Comparison of ENCODE assay signal across 9 cellular contexts in the genomic region with DNA sequence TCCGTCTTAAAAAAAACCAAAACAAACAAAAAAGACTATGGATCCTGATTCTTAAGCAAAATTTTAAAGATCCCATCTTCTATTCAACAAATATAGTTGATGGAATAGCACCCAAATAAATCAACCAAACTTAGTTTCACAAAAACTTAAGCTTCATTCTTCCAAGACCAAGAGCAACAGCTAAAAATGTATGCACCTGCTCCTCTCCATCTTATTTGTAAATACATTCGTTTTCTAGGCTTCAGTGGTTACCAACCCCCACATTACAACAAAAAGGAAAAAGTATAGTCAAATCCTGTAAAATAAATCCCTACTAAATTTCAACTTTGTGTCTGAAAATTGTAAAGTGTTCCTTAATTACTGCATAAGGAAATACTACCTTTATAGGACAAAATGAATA. TPM values are rescaled to one million over a fixed set of nuclear protein-coding genes. Genes with fewer than 3 reads are reported as not detected.
A peak's percentile ranks its signal among the peaks of the same experiment; 100 is the strongest.
DNase-seq lines count a peak whose midpoint lies in the region; ATAC-seq and TF ChIP-seq lines count a peak whose summit lies in the region.
"Had no signal": no experiment of that assay in that cellular context is flagged by ENCODE, and none has a peak within 500 bp of the region (broad histone marks: within the 10 kb centered on the region; RNA-seq: fewer than 3 reads in every experiment).

No MANE protein-coding gene starts in this region.

- ATAC-seq in activated CD8-positive, alpha-beta memory T cell treated with anti-CD3 and anti-CD28 coated beads, Interleukin-2, amount 10 ng/mL, durations not matched to agents 7 days and 5 days = no peak
- no peak for ATAC-seq in thoracic aorta (ENCODE audit: insufficient number of reproducible peaks, low FRiP score, low read depth)
- ATAC-seq in HG03108 (IDR thresholded peaks at IDR 0.05; ENCODE audit: unreplicated experiment) = no peak

- no peaks in the 10 kb centered on the region for H3K9me3 Mint-ChIP-seq in activated CD8-positive, alpha-beta memory T cell treated with anti-CD3 and anti-CD28 coated beads, Interleukin-2, amount 10 ng/mL, durations not matched to agents 7 days and 5 days (ENCODE audit: low read depth)

- H3K9ac ChIP-seq in SK-N-MC (ENCODE audit: insufficient read length) (no peak overlapping the region), fibroblast of lung (ENCODE audit: insufficient read depth, low read length) (no peak overlapping the region), MM.1S (ENCODE audit: low read length) (no peak overlapping the region)

- H3K79me2 ChIP-seq in fibroblast of lung (ENCODE audit: control insufficient read depth, insufficient read depth, low read length) (peaks cover 83% of the 10 kb centered on the region), MM.1S (ENCODE audit: low read length) (peaks cover 86% of the 10 kb centered on the region)

- H3K4me1 Mint-ChIP-seq in activated CD8-positive, alpha-beta memory T cell treated with anti-CD3 and anti-CD28 coated beads, Interleukin-2, amount 10 ng/mL, durations not matched to agents 7 days and 5 days = peaks cover 65% of the 10 kb centered on the region

- H3K27ac ChIP-seq in SK-N-MC = peak overlapping the region; percentile 84; the same call in 1 of the 2 replicates
- peak overlapping the region; percentile 70 for H3K27ac ChIP-seq in fibroblast of lung (ENCODE audit: insufficient read depth, low read length)
- H3K27ac ChIP-seq in thoracic aorta = peak overlapping the region in 1 of 2 donors; percentile 84
- no peak overlapping the region for H3K27ac ChIP-seq in MM.1S (ENCODE audit: low read length)

- H3K4me3 Mint-ChIP-seq in activated CD8-positive, alpha-beta memory T cell treated with anti-CD3 and anti-CD28 coated beads, Interleukin-2, amount 10 ng/mL, durations not matched to agents 7 days and 5 days = peak overlapping the region; percentile 99

- no peaks in the 10 kb centered on the region for H3K27me3 ChIP-seq in fibroblast of lung (ENCODE audit: control insufficient read depth, insufficient read depth, low read length)
- no peaks in the 10 kb centered on the region for H3K27me3 ChIP-seq in thoracic aorta (replicated peaks; ENCODE audit: insufficient read depth)
- no peaks in the 10 kb centered on the region for H3K27me3 ChIP-seq in MM.1S (replicated peaks; ENCODE audit: insufficient read depth, low read length)

- TF ChIP-seq CTCF in fibroblast of lung (conservative IDR thresholded peaks at IDR 0.05 in 1 of 2, IDR thresholded peaks at IDR 0.05 in 1 of 2; ENCODE audit: low read depth in 1 of 2, low read length in 2 of 2) = no peak
- no peak for TF ChIP-seq CTCF in thoracic aorta (IDR thresholded peaks at IDR 0.05)
- no peak for TF ChIP-seq CTCF in MM.1S (IDR thresholded peaks at IDR 0.05; ENCODE audit: low read length)

- H2AFZ ChIP-seq in fibroblast of lung (ENCODE audit: low read length) (no peak overlapping the region), MM.1S (ENCODE audit: low read length) (no peak overlapping the region)

- H4K20me1 ChIP-seq in fibroblast of lung (ENCODE audit: control insufficient read depth, extremely low read depth, insufficient read depth, low read length) (peaks cover 11% of the 10 kb centered on the region), MM.1S (ENCODE audit: insufficient read depth, low read length) (peaks cover 74% of the 10 kb centered on the region)

- no peaks in the 10 kb centered on the region for H3K27me3 Mint-ChIP-seq in activated CD8-positive, alpha-beta memory T cell treated with anti-CD3 and anti-CD28 coated beads, Interleukin-2, amount 10 ng/mL, durations not matched to agents 7 days and 5 days

- H3K4me1 ChIP-seq in fibroblast of lung (ENCODE audit: control insufficient read depth, extremely low read depth, insufficient read depth, low read length) = peaks cover 31% of the 10 kb centered on the region
- peaks cover 69 to 83% of the 10 kb centered on the region in 2 donors for H3K4me1 ChIP-seq in thoracic aorta (ENCODE audit: control insufficient read depth in 1 of 2, low read depth in 2 of 2)
- H3K4me1 ChIP-seq in MM.1S (ENCODE audit: low read length) = peaks cover 33% of the 10 kb centered on the region

- peak overlapping the region; percentile 98 for H3K27ac Mint-ChIP-seq in activated CD8-positive, alpha-beta memory T cell treated with anti-CD3 and anti-CD28 coated beads, Interleukin-2, amount 10 ng/mL, durations not matched to agents 7 days and 5 days

- H3K9me2 ChIP-seq in MM.1S (replicated peaks; ENCODE audit: insufficient read depth, low read length) = no peaks in the 10 kb centered on the region

- peaks cover 65% of the 10 kb centered on the region for H3K36me3 Mint-ChIP-seq in activated CD8-positive, alpha-beta memory T cell treated with anti-CD3 and anti-CD28 coated beads, Interleukin-2, amount 10 ng/mL, durations not matched to agents 7 days and 5 days

- peak overlapping the region; percentile 94; the same call in 1 of the 2 replicates for H3K4me3 ChIP-seq in SK-N-MC
- H3K4me3 ChIP-seq in fibroblast of lung (replicated peaks in 1 of 4; ENCODE audit: control extremely low read depth in 1 of 4, insufficient read depth in 1 of 4, low read depth in 3 of 4, low read length in 4 of 4) = peak overlapping the region in 2 of 4 experiments; percentile 19 to 93
- peak overlapping the region; percentile 26 for H3K4me3 ChIP-seq in thoracic aorta
- H3K4me3 ChIP-seq in MM.1S (ENCODE audit: low read length) = no peak overlapping the region

- CTCF ChIA-PET in activated CD8-positive, alpha-beta memory T cell treated with anti-CD3 and anti-CD28 coated beads, Interleukin-2, amount 10 ng/mL, durations not matched to agents 7 days and 5 days (lab: Charles Lee) = interaction anchor here (0.5 to 14.9 kb wide), 5 partner anchors 10 to 41 kb away, joined by 3 to 530 read pairs (median 27); no protein-coding TSS in a partner anchor

- H3F3A ChIP-seq in MM.1S (ENCODE audit: insufficient read depth, low read length) = peaks cover 18% of the 10 kb centered on the region

- no peaks in the 10 kb centered on the region for H3K9me3 ChIP-seq in SK-N-MC (ENCODE audit: low read depth, low read length)
- H3K9me3 ChIP-seq in fibroblast of lung (ENCODE audit: control insufficient read depth, insufficient read depth, low read depth, low read length) = no peaks in the 10 kb centered on the region
- H3K9me3 ChIP-seq in thoracic aorta = no peaks in the 10 kb centered on the region
- no peaks in the 10 kb centered on the region for H3K9me3 ChIP-seq in MM.1S (replicated peaks; ENCODE audit: insufficient read depth, low read length)

- no peak for DNase-seq in activated CD8-positive, alpha-beta memory T cell treated with anti-CD3 and anti-CD28 coated beads, Interleukin-2, amount 10 ng/mL, durations not matched to agents 7 days and 5 days
- DNase-seq in activated CD8-positive, alpha-beta memory T cell treated with anti-CD3 and anti-CD28 coated beads for 24 hours = no peak
- no peak for DNase-seq in SK-N-MC (ENCODE audit: low read depth, low spot score)
- no peak for DNase-seq in fibroblast of lung (ENCODE audit: low read depth in 2 of 2)
- no peak for DNase-seq in thoracic aorta (ENCODE audit: low spot score)
- no peak for DNase-seq in MM.1S
- DNase-seq in NCI-H1436 (lab: John Stamatoyannopoulos, UW) = no peak
- DNase-seq: NCI-H187 treated with DMSO at 0.1 percent for 48 hours had no signal

- H3K4me2 ChIP-seq in fibroblast of lung (ENCODE audit: extremely low read depth, insufficient read depth, low read length) (peak overlapping the region; percentile 92), MM.1S (ENCODE audit: low read depth, low read length) (no peak overlapping the region)

- H3K36me3 ChIP-seq in SK-N-MC (ENCODE audit: insufficient read depth, low read length) (no peaks in the 10 kb centered on the region; the same call in 1 of the 2 replicates), fibroblast of lung (ENCODE audit: control insufficient read depth, insufficient read depth, low read length) (no peaks in the 10 kb centered on the region), thoracic aorta (no peaks in the 10 kb centered on the region), MM.1S (replicated peaks; ENCODE audit: insufficient read depth, low read length) (no peaks in the 10 kb centered on the region)

RNA-seq across cellular contexts. Expression of gene PTP4A2, which starts 3.9 kb away (rescaled TPM):
- total RNA-seq in activated CD8-positive, alpha-beta memory T cell treated with anti-CD3 and anti-CD28 coated beads, Interleukin-2, amount 10 ng/mL, durations not matched to agents 7 days and 5 days = 100 to 1,000 TPM; 401 to 507 TPM
- total RNA-seq in fibroblast of lung (268 and 366 TPM in 2 replicates), thoracic aorta (100 to 1,000 TPM; 104 to 237 TPM)
- polyA plus RNA-seq in fibroblast of lung = 398 and 429 TPM in 2 replicates
- 353 and 388 TPM in 2 replicates for polyA plus RNA-seq in fibroblast of lung (2012)
- polyA minus RNA-seq in fibroblast of lung (ENCODE audit: low replicate concordance) = 161 and 218 TPM in 2 replicates
